Comparison of ENCODE assay signal across 20 cellular contexts in genomic region chr22:31327786-31328544, GRCh38. TPM values are rescaled to one million over a fixed set of nuclear protein-coding genes. Genes with fewer than 3 reads are reported as not detected.
DNase-seq lines count a peak whose midpoint lies in the region; ATAC-seq and TF ChIP-seq lines count a peak whose summit lies in the region.
"Had no signal": no experiment of that assay in that cellular context is flagged by ENCODE, and none has a peak within 500 bp of the region (broad histone marks: within the 10 kb centered on the region; RNA-seq: fewer than 3 reads in every experiment).

No MANE protein-coding gene starts in this region.

- peaks cover 14% of the 10 kb centered on the region for H3K36me3 Mint-ChIP-seq in HFFc6 (ENCODE audit: low read depth)
- peaks cover 86% of the 10 kb centered on the region for H3K36me3 Mint-ChIP-seq in CD4-positive, alpha-beta T cell (ENCODE audit: low read depth)

- CTCF ChIA-PET in CD4-positive, alpha-beta T cell (lab: Charles Lee), result no interaction called here

- no peaks in the 10 kb centered on the region for H3K9me3 Mint-ChIP-seq in HFFc6
- no peaks in the 10 kb centered on the region for H3K9me3 Mint-ChIP-seq in CD4-positive, alpha-beta T cell
- H3K9me3 Mint-ChIP-seq: activated CD8-positive, alpha-beta T cell treated with anti-CD3 and anti-CD28 coated beads for 36 hours; CD4-positive, CD25-positive, alpha-beta regulatory T cell; type B pancreatic cell had no signal

- POLR2A ChIA-PET in CD4-positive, alpha-beta T cell (lab: Charles Lee), result interaction anchor here (0.9 kb wide), 1 partner anchor 39 kb away, joined by 3 read pairs; no protein-coding TSS in a partner anchor

- no peaks in the 10 kb centered on the region for H3K9me2 ChIP-seq in Karpas-422 (replicated peaks; ENCODE audit: insufficient read depth, low read length)

- no peaks in the 10 kb centered on the region for H3K27me3 ChIP-seq in foreskin keratinocyte
- H3K27me3 ChIP-seq in CD4-positive, alpha-beta T cell (ENCODE audit: control insufficient read depth, insufficient read depth, low read length), result no peaks in the 10 kb centered on the region
- no peaks in the 10 kb centered on the region for H3K27me3 ChIP-seq in Karpas-422 (ENCODE audit: low read length)
- H3K27me3 ChIP-seq: left lung had no signal

- H3K4me2 ChIP-seq in Karpas-422 (ENCODE audit: low read depth, low read length, poor library complexity, severe bottlenecking), result no peak overlapping the region

- no peaks in the 10 kb centered on the region for H3K9me3 ChIP-seq in CD4-positive, alpha-beta T cell (ENCODE audit: control insufficient read depth, low read length)
- H3K9me3 ChIP-seq in Karpas-422 (ENCODE audit: low read length), result no peaks in the 10 kb centered on the region
- H3K9me3 ChIP-seq: left lung, prostate gland had no signal

- peaks cover 11% of the 10 kb centered on the region; the same call in 1 of the 2 replicates for H4K20me1 ChIP-seq in Karpas-422 (ENCODE audit: insufficient read depth, low read depth, low read length)

- no peak for TF ChIP-seq CTCF in foreskin keratinocyte (conservative IDR thresholded peaks at IDR 0.05)
- no peak for TF ChIP-seq CTCF in HFFc6 (IDR thresholded peaks at IDR 0.05)
- TF ChIP-seq CTCF in CD4-positive, alpha-beta T cell (IDR thresholded peaks at IDR 0.05), result no peak

- H3K4me3 ChIP-seq in Karpas-422 (ENCODE audit: low read length), result no peak overlapping the region
- H3K4me3 ChIP-seq: left lung, prostate gland had no signal

- H3K27ac Mint-ChIP-seq in HFFc6, result no peak overlapping the region
- H3K27ac Mint-ChIP-seq in CD4-positive, alpha-beta T cell, result no peak overlapping the region
- H3K27ac Mint-ChIP-seq: activated CD8-positive, alpha-beta T cell treated with anti-CD3 and anti-CD28 coated beads for 36 hours; type B pancreatic cell had no signal

- H3K27me3 Mint-ChIP-seq in HFFc6 (ENCODE audit: insufficient read depth), result no peaks in the 10 kb centered on the region; the same call in 1 of the 2 replicates
- no peaks in the 10 kb centered on the region for H3K27me3 Mint-ChIP-seq in CD4-positive, alpha-beta T cell
- H3K27me3 Mint-ChIP-seq: activated CD8-positive, alpha-beta T cell treated with anti-CD3 and anti-CD28 coated beads for 36 hours; CD4-positive, CD25-positive, alpha-beta regulatory T cell; type B pancreatic cell had no signal

- H3K4me3 Mint-ChIP-seq in HFFc6, result no peak overlapping the region
- H3K4me3 Mint-ChIP-seq in CD4-positive, alpha-beta T cell, result no peak overlapping the region
- H3K4me3 Mint-ChIP-seq: activated CD8-positive, alpha-beta T cell treated with anti-CD3 and anti-CD28 coated beads for 36 hours; CD4-positive, CD25-positive, alpha-beta regulatory T cell; type B pancreatic cell had no signal

- H2AFZ ChIP-seq in Karpas-422 (ENCODE audit: low read length), result no peak overlapping the region

- intact Hi-C loops in posterior vena cava (cut with DNase I), result no loop called here
- intact Hi-C loops in CD4-positive, alpha-beta T cell (cut with DNase I, micrococcal nuclease), result no loop called here

- ATAC-seq in foreskin keratinocyte, result peak; percentile 70
- ATAC-seq in CD4-positive, alpha-beta T cell (ENCODE audit: poor library complexity), result no peak
- ATAC-seq: activated CD8-positive, alpha-beta T cell treated with anti-CD3 and anti-CD28 coated beads for 36 hours; left lung had no signal

- peaks cover 41% of the 10 kb centered on the region; the same call in 1 of the 2 replicates for H3K36me3 ChIP-seq in Karpas-422 (ENCODE audit: insufficient read depth, low read length)

- H3K9ac ChIP-seq in Karpas-422 (ENCODE audit: low read length), result no peak overlapping the region

- peaks cover 16% of the 10 kb centered on the region for H3K4me1 ChIP-seq in foreskin keratinocyte
- H3K4me1 ChIP-seq in Karpas-422 (ENCODE audit: low read length), result no peaks in the 10 kb centered on the region
- H3K4me1 ChIP-seq: left lung, prostate gland had no signal

- DNase-seq in activated effector memory CD4-positive, alpha-beta T cell treated with anti-CD3 and anti-CD28 coated beads, Interleukin-2, amount 50 U/mL, for 16 hours, result peak; percentile 43
- DNase-seq in activated effector memory CD4-positive, alpha-beta T cell treated with Interleukin-2 at 50 U/mL for 16 hours, result no peak
- DNase-seq in HPDE6-E6E7 (ENCODE audit: extremely low spot score) (peak; percentile 32), foreskin keratinocyte (peak in 1 of 2 donors; percentile 56), posterior vena cava (ENCODE audit: low spot score) (peak; percentile 83), HFFc6 (no peak), Karpas-422 (no peak)
- no peak for DNase-seq in CD4-positive, alpha-beta T cell
- DNase-seq: activated CD8-positive, alpha-beta T cell treated with anti-CD3 and anti-CD28 coated beads for 36 hours; amygdala; CD4-positive, CD25-positive, alpha-beta regulatory T cell; DMS79; foreskin fibroblast; left lung; NCI-H1436 treated with DMSO at 0.1 percent for 48 hours; NCI-H2171 treated with DMSO at 0.1 percent for 48 hours; stimulated activated CD4-positive, alpha-beta T cell treated with anti-CD3 and anti-CD28 coated beads, Interleukin-15, amount 100 ng/mL, for 24 hours; stimulated activated naive CD4-positive, alpha-beta T cell had no signal

- H3K4me1 Mint-ChIP-seq in HFFc6 (ENCODE audit: low read depth), result peaks cover 26% of the 10 kb centered on the region
- peaks cover 25% of the 10 kb centered on the region for H3K4me1 Mint-ChIP-seq in CD4-positive, alpha-beta T cell (ENCODE audit: low read depth)

- H3K27ac ChIP-seq in foreskin keratinocyte (no peak overlapping the region), Karpas-422 (ENCODE audit: low read length) (no peak overlapping the region)
- no peak overlapping the region for H3K27ac ChIP-seq in CD4-positive, alpha-beta T cell (ENCODE audit: low read depth, low read length)
- H3K27ac ChIP-seq: left lung, prostate gland had no signal

- H3K79me2 ChIP-seq in Karpas-422 (ENCODE audit: low read length), result peaks cover 12% of the 10 kb centered on the region

RNA-seq across cellular contexts. Expression of gene PATZ1, which starts 18.2 kb away (rescaled TPM):
- total RNA-seq in foreskin keratinocyte, result 11.8 and 12.2 TPM in 2 replicates
- polyA plus RNA-seq in foreskin keratinocyte, result 9.2 and 10.0 TPM in 2 replicates
- total RNA-seq in posterior vena cava, result 10 to 100 TPM; 10.8 to 14.9 TPM
- 10 to 100 TPM; 12.4 to 16.0 (median 13.9) TPM for total RNA-seq in HFFc6 (2021; fragmentation: NEBNext Ultra II Directional; extraction: Animal tissue kit (Norgen Biotek cat#: 25700))
- total RNA-seq in CD4-positive, alpha-beta T cell, result 10 to 100 TPM; 54.4 to 58.3 TPM
- 65.4 and 87.4 TPM in 2 replicates for total RNA-seq in Karpas-422 (2014; rRNA removed; shearing (Covaris generic); ENCODE audit: low replicate concordance)

RNA-seq across cellular contexts. Expression of gene PIK3IP1, which starts 35.7 kb away (rescaled TPM):
- 6.1 and 11.9 TPM in 2 replicates for total RNA-seq in foreskin keratinocyte
- 4.6 and 8.6 TPM in 2 replicates for polyA plus RNA-seq in foreskin keratinocyte
- total RNA-seq in posterior vena cava, result 10 to 100 TPM; 12.8 to 18.8 TPM
- total RNA-seq in HFFc6 (2021; fragmentation: NEBNext Ultra II Directional; extraction: Animal tissue kit (Norgen Biotek cat#: 25700)), result 10 to 100 TPM in 1 of 6 experiments, 1 to 10 TPM in 5; 8.3 to 11.3 (median 8.9) TPM
- 1,000 to 10,000 TPM; 1,063 to 1,072 TPM for total RNA-seq in CD4-positive, alpha-beta T cell
- total RNA-seq in Karpas-422 (2014; rRNA removed; shearing (Covaris generic); ENCODE audit: low replicate concordance), result 17.9 and 25.3 TPM in 2 replicates

Comparison
In these comparisons a context has a peak if more than half of its experiments do, and no peak if none do; other contexts are left out.
1. DNase-seq: peak in activated effector memory CD4-positive, alpha-beta T cell treated with anti-CD3 and anti-CD28 coated beads, Interleukin-2, amount 50 U/mL, for 16 hours (single experiment), HPDE6-E6E7 (single experiment) and posterior vena cava (single experiment); none in activated effector memory CD4-positive, alpha-beta T cell treated with Interleukin-2 at 50 U/mL for 16 hours (single experiment), HFFc6 (single experiment), CD4-positive, alpha-beta T cell (0 of 10) and Karpas-422 (single experiment).
2. RNA of gene PIK3IP1, which starts 35.7 kb away (total RNA-seq): 1,063 to 1,072 TPM in CD4-positive, alpha-beta T cell; 12.8 to 18.8 TPM in posterior vena cava, 17.9 to 25.3 TPM in Karpas-422, 8.3 to 11.3 TPM in HFFc6 and 6.1 to 11.9 TPM in foreskin keratinocyte; every median in the first group is over 10 times any median in the second.